Comparison of ENCODE assay signal across 16 cellular contexts in genomic region chr4:164512124-164512523, GRCh38.
"Had no signal": no experiment of that assay in that cellular context is flagged by ENCODE, and none has a peak within 500 bp of the region (broad histone marks: within the 10 kb centered on the region; RNA-seq: fewer than 3 reads in every experiment).

No MANE protein-coding gene starts in this region.

- DNase-seq: activated CD4-positive, alpha-beta T cell treated with anti-CD3 and anti-CD28 coated beads, Interleukin-2, amount 50 U/mL, for 4 hours; activated CD4-positive, CD25-positive, alpha-beta regulatory T cell treated with anti-CD3 and anti-CD28 coated beads, Interleukin-2, amount 50 U/mL, for 72 hours; activated gamma-delta T cell; activated naive CD8-positive, alpha-beta T cell treated with anti-CD3 and anti-CD28 coated beads for 36 hours; activated T-cell treated with anti-CD3 and anti-CD28 coated beads, Interleukin-2, amount 50 U/mL, for 4 hours; brain microvascular endothelial cell; cerebellar nuclear complex; effector memory CD8-positive, alpha-beta T cell; left ventricle myocardium superior; mesenchymal stem cell; psoas muscle; spleen; stimulated activated CD4-positive, alpha-beta T cell treated with anti-CD3 and anti-CD28 coated beads, Interleukin-1b, Interleukin-23, amount 100 ng/mL, for 48 hours; stimulated activated naive B cell treated with anti-CD40 and anti-IgM and Interleukin-4, amounts not matched to agents 10 μg/mL and 1 μg/mL and 100 μg/mL, for 72 hours had no signal

- ATAC-seq: activated T-cell treated with anti-CD3 and anti-CD28 coated beads, Interleukin-2, amount 50 U/mL, for 4 hours; effector memory CD8-positive, alpha-beta T cell; gastroesophageal sphincter; left ventricle myocardium superior; psoas muscle; sciatic nerve; stimulated activated naive B cell treated with anti-CD40 and anti-IgM and Interleukin-4, amounts not matched to agents 10 μg/mL and 1 μg/mL and 100 μg/mL, for 72 hours had no signal
